ENCODE assay signal across 1 cellular context in the genomic region with DNA sequence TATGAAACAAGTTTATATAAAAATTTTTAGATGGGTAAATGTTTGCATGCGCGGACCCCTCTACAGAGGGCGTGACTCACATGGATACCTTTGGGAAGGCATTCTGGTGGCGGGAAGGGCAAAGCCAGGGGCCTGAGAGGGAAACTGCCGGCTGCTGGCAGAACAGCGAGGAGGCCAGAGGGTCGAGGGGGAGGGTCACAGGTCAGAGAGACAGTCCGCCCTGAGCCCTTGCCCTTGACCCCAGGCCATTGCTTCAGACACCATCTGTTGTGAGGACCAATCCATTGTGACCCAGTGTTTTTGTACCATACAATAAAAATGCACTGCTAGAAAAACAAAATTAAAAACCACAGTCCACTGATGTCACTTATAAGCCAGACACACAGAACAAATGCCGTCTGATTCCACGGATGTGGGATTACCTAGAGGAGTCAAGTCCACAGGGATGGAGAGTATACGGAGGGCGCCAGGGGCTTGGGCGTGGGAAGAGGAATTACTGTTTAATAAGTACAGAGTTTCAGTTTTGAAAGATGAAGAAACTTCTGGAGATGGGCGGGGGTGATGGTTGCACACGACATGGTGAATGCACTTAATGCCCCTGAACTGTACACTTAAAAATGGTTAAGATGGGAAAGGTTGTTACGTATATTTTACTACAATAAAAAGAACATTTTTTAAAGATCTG.
TF ChIP-seq lines count a peak whose summit lies in the region.

No MANE protein-coding gene starts in this region.

TF ChIP-seq in SK-N-SH treated with all-trans-retinoic acid at 6 μM for 48 hours, 23 proteins besides CTCF, POLR2A, EP300 and RAD21 (continued from another document):
- TF ChIP-seq, protein P1, sequence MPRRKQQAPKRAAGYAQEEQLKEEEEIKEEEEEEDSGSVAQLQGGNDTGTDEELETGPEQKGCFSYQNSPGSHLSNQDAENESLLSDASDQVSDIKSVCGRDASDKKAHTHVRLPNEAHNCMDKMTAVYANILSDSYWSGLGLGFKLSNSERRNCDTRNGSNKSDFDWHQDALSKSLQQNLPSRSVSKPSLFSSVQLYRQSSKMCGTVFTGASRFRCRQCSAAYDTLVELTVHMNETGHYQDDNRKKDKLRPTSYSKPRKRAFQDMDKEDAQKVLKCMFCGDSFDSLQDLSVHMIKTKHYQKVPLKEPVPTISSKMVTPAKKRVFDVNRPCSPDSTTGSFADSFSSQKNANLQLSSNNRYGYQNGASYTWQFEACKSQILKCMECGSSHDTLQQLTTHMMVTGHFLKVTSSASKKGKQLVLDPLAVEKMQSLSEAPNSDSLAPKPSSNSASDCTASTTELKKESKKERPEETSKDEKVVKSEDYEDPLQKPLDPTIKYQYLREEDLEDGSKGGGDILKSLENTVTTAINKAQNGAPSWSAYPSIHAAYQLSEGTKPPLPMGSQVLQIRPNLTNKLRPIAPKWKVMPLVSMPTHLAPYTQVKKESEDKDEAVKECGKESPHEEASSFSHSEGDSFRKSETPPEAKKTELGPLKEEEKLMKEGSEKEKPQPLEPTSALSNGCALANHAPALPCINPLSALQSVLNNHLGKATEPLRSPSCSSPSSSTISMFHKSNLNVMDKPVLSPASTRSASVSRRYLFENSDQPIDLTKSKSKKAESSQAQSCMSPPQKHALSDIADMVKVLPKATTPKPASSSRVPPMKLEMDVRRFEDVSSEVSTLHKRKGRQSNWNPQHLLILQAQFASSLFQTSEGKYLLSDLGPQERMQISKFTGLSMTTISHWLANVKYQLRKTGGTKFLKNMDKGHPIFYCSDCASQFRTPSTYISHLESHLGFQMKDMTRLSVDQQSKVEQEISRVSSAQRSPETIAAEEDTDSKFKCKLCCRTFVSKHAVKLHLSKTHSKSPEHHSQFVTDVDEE (CRISPR knock-in tag; IDR thresholded peaks at IDR 0.05) = no peak
- TF ChIP-seq ZC3H10 (CRISPR knock-in tag; IDR thresholded peaks at IDR 0.05) = no peak
- TF ChIP-seq TCF4 (CRISPR knock-in tag; IDR thresholded peaks at IDR 0.05; ENCODE audit: borderline replicate concordance) = no peak
- no peak for TF ChIP-seq GLIS3 (CRISPR knock-in tag; IDR thresholded peaks at IDR 0.05)
- no peak for TF ChIP-seq ZNF565 (CRISPR knock-in tag; conservative IDR thresholded peaks at IDR 0.05; ENCODE audit: low read depth)
- no peak for TF ChIP-seq ZNF70 (CRISPR knock-in tag; IDR thresholded peaks at IDR 0.05)
- no peak for TF ChIP-seq ZFP3 (CRISPR knock-in tag; IDR thresholded peaks at IDR 0.05)
- no peak for TF ChIP-seq ARNTL (CRISPR knock-in tag; IDR thresholded peaks at IDR 0.05; ENCODE audit: borderline replicate concordance, low read depth)
- TF ChIP-seq, protein P2, sequence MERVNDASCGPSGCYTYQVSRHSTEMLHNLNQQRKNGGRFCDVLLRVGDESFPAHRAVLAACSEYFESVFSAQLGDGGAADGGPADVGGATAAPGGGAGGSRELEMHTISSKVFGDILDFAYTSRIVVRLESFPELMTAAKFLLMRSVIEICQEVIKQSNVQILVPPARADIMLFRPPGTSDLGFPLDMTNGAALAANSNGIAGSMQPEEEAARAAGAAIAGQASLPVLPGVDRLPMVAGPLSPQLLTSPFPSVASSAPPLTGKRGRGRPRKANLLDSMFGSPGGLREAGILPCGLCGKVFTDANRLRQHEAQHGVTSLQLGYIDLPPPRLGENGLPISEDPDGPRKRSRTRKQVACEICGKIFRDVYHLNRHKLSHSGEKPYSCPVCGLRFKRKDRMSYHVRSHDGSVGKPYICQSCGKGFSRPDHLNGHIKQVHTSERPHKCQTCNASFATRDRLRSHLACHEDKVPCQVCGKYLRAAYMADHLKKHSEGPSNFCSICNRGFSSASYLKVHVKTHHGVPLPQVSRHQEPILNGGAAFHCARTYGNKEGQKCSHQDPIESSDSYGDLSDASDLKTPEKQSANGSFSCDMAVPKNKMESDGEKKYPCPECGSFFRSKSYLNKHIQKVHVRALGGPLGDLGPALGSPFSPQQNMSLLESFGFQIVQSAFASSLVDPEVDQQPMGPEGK (CRISPR knock-in tag; IDR thresholded peaks at IDR 0.05; ENCODE audit: borderline replicate concordance) = no peak
- TF ChIP-seq SNAI2 (CRISPR knock-in tag; IDR thresholded peaks at IDR 0.05) = no peak
- no peak for TF ChIP-seq PPARA (CRISPR knock-in tag; IDR thresholded peaks at IDR 0.05; ENCODE audit: borderline replicate concordance)
